In the genomic region with DNA sequence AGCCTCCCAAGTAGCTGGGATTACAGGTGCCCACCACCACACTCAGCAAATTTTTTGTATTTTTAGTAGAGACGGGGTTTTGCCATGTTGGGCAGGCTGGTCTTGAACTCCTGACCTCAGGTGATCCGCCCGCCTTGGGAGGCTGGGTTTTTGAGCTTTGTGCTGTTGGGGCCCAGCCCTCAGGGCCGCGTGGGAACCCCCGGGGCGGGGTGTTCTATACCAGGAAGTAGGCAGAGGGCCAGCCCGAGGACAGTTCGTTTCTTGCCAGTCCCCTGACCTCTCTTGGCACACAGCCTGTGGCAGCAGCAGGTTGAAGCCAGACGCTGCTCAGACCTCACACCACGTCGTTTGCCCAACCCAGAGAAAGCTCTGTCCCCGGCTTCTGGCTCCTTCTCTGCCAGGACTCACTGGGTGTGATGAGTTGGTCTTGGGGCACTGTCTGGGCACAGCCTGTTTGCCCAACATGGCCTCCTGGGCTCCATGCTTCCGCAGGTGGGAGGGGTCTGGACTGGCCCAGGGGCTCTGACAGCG, we compare ENCODE assay signal across 11 cellular contexts. TPM values are rescaled to one million over a fixed set of nuclear protein-coding genes. Genes with fewer than 3 reads are reported as not detected.
A peak's percentile ranks its signal among the peaks of the same experiment; 100 is the strongest.
DNase-seq lines count a peak whose midpoint lies in the region; ATAC-seq and TF ChIP-seq lines count a peak whose summit lies in the region.
"Had no signal": no experiment of that assay in that cellular context is flagged by ENCODE, and none has a peak within 500 bp of the region (broad histone marks: within the 10 kb centered on the region; RNA-seq: fewer than 3 reads in every experiment).

No MANE protein-coding gene starts in this region.

- H3K36me3 ChIP-seq in duodenal mucosa (ENCODE audit: control insufficient read depth in 1 of 2, insufficient read depth in 2 of 2, low read length in 2 of 2): no peaks in the 10 kb centered on the region
- H3K36me3 ChIP-seq in CD4-positive, alpha-beta memory T cell (ENCODE audit: insufficient read depth, low read length): no peaks in the 10 kb centered on the region

- no peak overlapping the region for H3K4me3 Mint-ChIP-seq in CD4-positive, alpha-beta memory T cell
- no peak overlapping the region for H3K4me3 Mint-ChIP-seq in effector memory CD8-positive, alpha-beta T cell
- H3K4me3 Mint-ChIP-seq: B cell, WTC11 had no signal

- H3K9me3 ChIP-seq in duodenal mucosa (ENCODE audit: control insufficient read depth in 1 of 2, low read length in 2 of 2): no peaks in the 10 kb centered on the region
- H3K9me3 ChIP-seq in CD4-positive, alpha-beta memory T cell (ENCODE audit: control insufficient read depth in 1 of 2, low read length in 2 of 2): no peaks in the 10 kb centered on the region

- no peaks in the 10 kb centered on the region for H3K27me3 ChIP-seq in duodenal mucosa (ENCODE audit: control insufficient read depth in 1 of 2, insufficient read depth in 2 of 2, low read length in 2 of 2)
- no peaks in the 10 kb centered on the region for H3K27me3 ChIP-seq in CD4-positive, alpha-beta memory T cell (ENCODE audit: insufficient read depth, low read length)

- H3K4me1 ChIP-seq in duodenal mucosa (ENCODE audit: control insufficient read depth in 1 of 2, insufficient read depth in 2 of 2, low read length in 2 of 2): peaks cover 28 to 51% of the 10 kb centered on the region in 2 donors
- H3K4me1 ChIP-seq in CD4-positive, alpha-beta memory T cell (ENCODE audit: insufficient read depth, low read length): peaks cover 11% of the 10 kb centered on the region

- H3K27me3 Mint-ChIP-seq in CD4-positive, alpha-beta memory T cell: peaks cover 0 to 1% of the 10 kb centered on the region in 2 donors
- no peaks in the 10 kb centered on the region for H3K27me3 Mint-ChIP-seq in effector memory CD8-positive, alpha-beta T cell
- H3K27me3 Mint-ChIP-seq: B cell had no signal

- intact Hi-C loops in CD4-positive, alpha-beta memory T cell (cut with micrococcal nuclease): no loop called here

- peak overlapping the region; percentile 87 for H3K27ac ChIP-seq in duodenal mucosa (ENCODE audit: low read depth, low read length)
- no peak overlapping the region for H3K27ac ChIP-seq in CD4-positive, alpha-beta memory T cell (ENCODE audit: low read depth, low read length)

- no peak overlapping the region for H3K27ac Mint-ChIP-seq in CD4-positive, alpha-beta memory T cell
- peak overlapping the region in 1 of 2 donors; percentile 16 for H3K27ac Mint-ChIP-seq in effector memory CD8-positive, alpha-beta T cell
- H3K27ac Mint-ChIP-seq: B cell, WTC11 had no signal

- ATAC-seq in effector memory CD8-positive, alpha-beta T cell (replicated peaks): no peak
- ATAC-seq: WTC11 had no signal

- DNase-seq in A172 (ENCODE audit: low spot score) (peak; percentile 22), LNCaP clone FGC (ENCODE audit: low read depth) (peak; percentile 93), midbrain (lab: John Stamatoyannopoulos, UW) (peak; percentile 18), NCI-H1930 (lab: John Stamatoyannopoulos, UW) (no peak), NCI-H510A (lab: John Stamatoyannopoulos, UW) (no peak)
- no peak for DNase-seq in CD4-positive, alpha-beta memory T cell
- no peak for DNase-seq in effector memory CD8-positive, alpha-beta T cell
- DNase-seq: stimulated activated CD4-positive, alpha-beta T cell treated with anti-CD3 and anti-CD28 coated beads, Interleukin-15, amount 100 ng/mL, for 24 hours had no signal

- no peaks in the 10 kb centered on the region for H3K36me3 Mint-ChIP-seq in CD4-positive, alpha-beta memory T cell
- H3K36me3 Mint-ChIP-seq in effector memory CD8-positive, alpha-beta T cell (ENCODE audit: insufficient read depth): no peaks in the 10 kb centered on the region
- H3K36me3 Mint-ChIP-seq: WTC11 had no signal

- CTCF ChIA-PET in CD4-positive, alpha-beta memory T cell (lab: Charles Lee; ENCODE audit: partially characterized antibody): no interaction called here

- H3K4me1 Mint-ChIP-seq in CD4-positive, alpha-beta memory T cell: peaks cover 4 to 14% (median 7%) of the 10 kb centered on the region in 4 donors
- H3K4me1 Mint-ChIP-seq in effector memory CD8-positive, alpha-beta T cell (ENCODE audit: low read depth in 2 of 2): peaks cover 4 to 11% of the 10 kb centered on the region in 2 donors

- POLR2A ChIA-PET in CD4-positive, alpha-beta memory T cell (lab: Charles Lee; ENCODE audit: partially characterized antibody): no interaction called here

- H3K4me3 ChIP-seq in LNCaP clone FGC (ENCODE audit: low read depth, low read length): no peak overlapping the region
- peak overlapping the region in 1 of 2 donors; percentile 19 for H3K4me3 ChIP-seq in duodenal mucosa (ENCODE audit: low read depth in 1 of 2, low read length in 2 of 2)
- no peak overlapping the region for H3K4me3 ChIP-seq in CD4-positive, alpha-beta memory T cell (ENCODE audit: low read length in 2 of 2)

- peak overlapping the region; percentile 63 to 68 for H3K9ac ChIP-seq in duodenal mucosa (ENCODE audit: low read depth in 1 of 2, low read length in 2 of 2)

- no peaks in the 10 kb centered on the region for H3K9me3 Mint-ChIP-seq in CD4-positive, alpha-beta memory T cell
- no peaks in the 10 kb centered on the region for H3K9me3 Mint-ChIP-seq in effector memory CD8-positive, alpha-beta T cell
- H3K9me3 Mint-ChIP-seq: WTC11 had no signal

- no peak for TF ChIP-seq CTCF in LNCaP clone FGC (IDR thresholded peaks at IDR 0.05; ENCODE audit: control insufficient read depth, extremely low read depth, insufficient read depth)

RNA-seq across cellular contexts. Expression of a gene that starts 24.9 kb away (rescaled TPM):
- total RNA-seq in A172 (2014; rRNA removed; shearing (Covaris generic)): 18.6 and 26.9 TPM in 2 replicates
- total RNA-seq in CD4-positive, alpha-beta memory T cell: 1 to 10 TPM; 2.5 to 2.7 TPM
- 1 to 10 TPM; 1.5 to 2.6 TPM for polyA plus RNA-seq in CD4-positive, alpha-beta memory T cell

Comparison
In these comparisons a context has a peak if more than half of its experiments do, and no peak if none do; other contexts are left out.
1. DNase-seq: peak in A172 (single experiment), LNCaP clone FGC (single experiment) and midbrain (single experiment); none in NCI-H1930 (0 of 2), CD4-positive, alpha-beta memory T cell (0 of 5), effector memory CD8-positive, alpha-beta T cell (0 of 3) and NCI-H510A (single experiment).